Comparison of ENCODE assay signal across 10 cellular contexts in genomic region chr13:49314344-49314882, GRCh38.
DNase-seq lines count a peak whose midpoint lies in the region; ATAC-seq and TF ChIP-seq lines count a peak whose summit lies in the region.
"Had no signal": no experiment of that assay in that cellular context is flagged by ENCODE, and none has a peak within 500 bp of the region (broad histone marks: within the 10 kb centered on the region; RNA-seq: fewer than 3 reads in every experiment).

No MANE protein-coding gene starts in this region.

- no peak overlapping the region for H3K4me2 ChIP-seq in mesenchymal stem cell (ENCODE audit: low read length, poor library complexity, severe bottlenecking)

- H3K27me3 Mint-ChIP-seq in chondrocyte (ENCODE audit: low read depth) = no peaks in the 10 kb centered on the region

- H3K27ac ChIP-seq in mesenchymal stem cell (ENCODE audit: low read length, poor library complexity, severe bottlenecking) = peak overlapping the region; percentile 86
- H3K27ac ChIP-seq in tibial nerve = peak overlapping the region; percentile 55 to 95 (median 76)

- no peak for TF ChIP-seq EP300 in tibial nerve (IDR thresholded peaks at IDR 0.05)

- H3K4me1 ChIP-seq in mesenchymal stem cell (ENCODE audit: control insufficient read depth, insufficient read depth, low read depth, low read length) (peaks cover 13% of the 10 kb centered on the region), tibial nerve (peaks cover 0 to 53% (median 25%) of the 10 kb centered on the region in 4 donors)

- peaks cover 33% of the 10 kb centered on the region for H3K4me1 Mint-ChIP-seq in chondrocyte (ENCODE audit: low read depth)

- no peaks in the 10 kb centered on the region for H3K79me1 ChIP-seq in mesenchymal stem cell (replicated peaks; ENCODE audit: low read length, poor library complexity, severe bottlenecking)

- H3K4ac ChIP-seq in mesenchymal stem cell (ENCODE audit: low read depth in 1 of 2, low read length in 2 of 2) = peak overlapping the region in 1 of 2 experiments; percentile 65

- peak in 1 of 2 donors; percentile 4 for TF ChIP-seq POLR2A in tibial nerve (IDR thresholded peaks at IDR 0.05)

- H3K9me3 ChIP-seq in mesenchymal stem cell (ENCODE audit: control insufficient read depth, low read length) (no peaks in the 10 kb centered on the region), tibial nerve (no peaks in the 10 kb centered on the region)

- WGBS in mesenchymal stem cell = 11% methylated on average over 5 of the region's 6 CpGs
- 48 to 51% methylated on average over 6 of the region's 6 CpGs for WGBS in tibial nerve, 2 donors

- H3K36me3 Mint-ChIP-seq in chondrocyte (ENCODE audit: low read depth) = no peaks in the 10 kb centered on the region

- DNase-seq in chondrocyte (ENCODE audit: low spot score) (no peak), mesenchymal stem cell (peak; percentile 89), tibial nerve (ENCODE audit: low spot score in 2 of 2) (no peak), DMS53 treated with DMSO at 0.1 percent for 48 hours (lab: John Stamatoyannopoulos, UW; ENCODE audit: unreplicated experiment) (no peak), epidermal melanocyte (ENCODE audit: insufficient read length, low spot score) (no peak), NCI-H748 treated with DMSO at 0.1 percent for 48 hours (lab: John Stamatoyannopoulos, UW) (no peak), GDM1 (lab: John Stamatoyannopoulos, UW) (no peak)
- DNase-seq: NCI-H1105 treated with DMSO at 0.1 percent for 48 hours; stimulated activated CD4-positive, alpha-beta T cell treated with anti-CD3 and anti-CD28 coated beads, Interleukin-4, amount 100 ng/mL, for 24 hours had no signal

- H3K4me3 ChIP-seq in mesenchymal stem cell (ENCODE audit: insufficient read depth in 1 of 2, low read depth in 1 of 2, low read length in 2 of 2) (peak overlapping the region in 1 of 2 experiments; percentile 22), tibial nerve (no peak overlapping the region)

- no peak overlapping the region for H2BK15ac ChIP-seq in mesenchymal stem cell (ENCODE audit: low read depth, poor library complexity, severe bottlenecking)

- peak overlapping the region; percentile 73 for H3K9ac ChIP-seq in mesenchymal stem cell (ENCODE audit: low read length)

- no peak overlapping the region for H2AFZ ChIP-seq in mesenchymal stem cell (ENCODE audit: low read depth, low read length)

- no peaks in the 10 kb centered on the region for H3K36me3 ChIP-seq in mesenchymal stem cell (ENCODE audit: control insufficient read depth in 1 of 2, insufficient read depth in 2 of 2, low read depth in 1 of 2, low read length in 2 of 2)
- H3K36me3 ChIP-seq in tibial nerve = peaks cover 0 to 27% (median 0%) of the 10 kb centered on the region in 3 donors

- no peaks in the 10 kb centered on the region for H3K9me3 Mint-ChIP-seq in chondrocyte (ENCODE audit: low read depth)

- H3K27me3 ChIP-seq in mesenchymal stem cell (ENCODE audit: control insufficient read depth in 1 of 2, insufficient read depth in 1 of 2, low read length in 2 of 2) (no peaks in the 10 kb centered on the region), tibial nerve (no peaks in the 10 kb centered on the region)

- TF ChIP-seq CTCF in chondrocyte (IDR thresholded peaks at IDR 0.05) = no peak
- TF ChIP-seq CTCF in tibial nerve (IDR thresholded peaks at IDR 0.05) = no peak

- no peak overlapping the region for H3K4me3 Mint-ChIP-seq in chondrocyte (ENCODE audit: unreplicated experiment)

- H2BK5ac ChIP-seq in mesenchymal stem cell (ENCODE audit: low read depth, low read length, poor library complexity, severe bottlenecking) = no peak overlapping the region

- H4K91ac ChIP-seq in mesenchymal stem cell (ENCODE audit: low read length) = peak overlapping the region; percentile 8

- ATAC-seq in HG03520 (IDR thresholded peaks at IDR 0.05; ENCODE audit: unreplicated experiment) = peak; percentile 60

- no peak overlapping the region for H2BK120ac ChIP-seq in mesenchymal stem cell (ENCODE audit: low read depth, low read length)

- H3K14ac ChIP-seq in mesenchymal stem cell (ENCODE audit: low read length in 2 of 2) = peak overlapping the region in 1 of 2 experiments; percentile 90

- H4K8ac ChIP-seq in mesenchymal stem cell (ENCODE audit: low read length) = peak overlapping the region; percentile 55

- H2BK12ac ChIP-seq in mesenchymal stem cell (ENCODE audit: low read length in 2 of 2) = peak overlapping the region; percentile 38 to 87

- H2AK5ac ChIP-seq in mesenchymal stem cell (ENCODE audit: low read length, severe bottlenecking) = no peak overlapping the region

- peak overlapping the region; percentile 18 to 81 for H3K18ac ChIP-seq in mesenchymal stem cell (ENCODE audit: low read depth in 1 of 2, low read length in 2 of 2)

- peak overlapping the region; percentile 96 for H3K27ac Mint-ChIP-seq in chondrocyte (ENCODE audit: unreplicated experiment)

- no peak overlapping the region for H3K23ac ChIP-seq in mesenchymal stem cell (ENCODE audit: low read length in 2 of 2)
